In the genomic region with DNA sequence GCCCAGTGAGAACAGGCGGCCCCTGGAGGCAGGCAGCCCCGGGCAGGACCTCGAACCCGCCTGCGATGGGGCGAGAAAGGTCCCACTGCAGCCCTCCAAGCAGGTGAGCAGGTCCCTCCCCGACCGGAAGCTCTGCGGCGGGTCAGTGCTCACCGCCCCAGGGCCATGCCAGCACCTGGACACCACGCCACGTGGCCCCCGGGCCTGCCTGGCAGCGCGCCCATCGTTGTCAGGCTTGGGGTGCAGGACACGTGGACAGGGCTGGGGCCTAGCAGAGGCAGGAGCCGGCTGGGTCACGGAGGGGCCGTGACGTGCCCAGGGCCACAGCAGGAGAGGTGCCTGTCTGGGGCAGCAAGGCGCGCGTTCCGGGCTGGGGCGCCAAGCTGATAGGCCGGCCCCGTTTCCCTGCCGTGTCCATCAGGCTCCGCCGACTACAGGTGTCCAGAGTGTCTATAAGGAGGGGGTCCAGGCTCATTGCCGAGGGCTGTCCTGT, we compare ENCODE assay signal across 31 cellular contexts.
"Had no signal": no experiment of that assay in that cellular context is flagged by ENCODE, and none has a peak within 500 bp of the region (broad histone marks: within the 10 kb centered on the region; RNA-seq: fewer than 3 reads in every experiment).

No MANE protein-coding gene starts in this region.

- H3K27me3 Mint-ChIP-seq: activated CD4-positive, alpha-beta memory T cell treated with anti-CD3 and anti-CD28 coated beads, Interleukin-2, amount 10 ng/mL, durations not matched to agents 7 days and 5 days; activated CD4-positive, alpha-beta T cell treated with anti-CD3 and anti-CD28 coated beads, Interleukin-2, amount 10 ng/mL, durations not matched to agents 7 days and 5 days; activated naive CD4-positive, alpha-beta T cell treated with anti-CD3 and anti-CD28 coated beads, Interleukin-2, amount 10 ng/mL, durations not matched to agents 7 days and 5 days; activated T-cell treated with anti-CD3 and anti-CD28 coated beads, Interleukin-2, amount 50 U/mL, for 24 hours had no signal

- H3K4me3 ChIP-seq: ascending aorta, breast epithelium, cardiac muscle cell, coronary artery, dorsolateral prefrontal cortex, esophagus muscularis mucosa, gastroesophageal sphincter, heart right ventricle had no signal

- H3K9me3 Mint-ChIP-seq: activated CD4-positive, alpha-beta memory T cell treated with anti-CD3 and anti-CD28 coated beads, Interleukin-2, amount 10 ng/mL, durations not matched to agents 7 days and 5 days; activated CD4-positive, alpha-beta T cell treated with anti-CD3 and anti-CD28 coated beads, Interleukin-2, amount 10 ng/mL, durations not matched to agents 7 days and 5 days; activated naive CD4-positive, alpha-beta T cell treated with anti-CD3 and anti-CD28 coated beads, Interleukin-2, amount 10 ng/mL, durations not matched to agents 7 days and 5 days; activated naive CD4-positive, alpha-beta T cell treated with anti-CD3 and anti-CD28 coated beads, Interleukin-2, amount 50 U/mL, for 72 hours; activated naive CD8-positive, alpha-beta T cell treated with anti-CD3 and anti-CD28 coated beads, Interleukin-2, amount 10 ng/mL, durations not matched to agents 7 days and 5 days; activated T-cell treated with anti-CD3 and anti-CD28 coated beads, Interleukin-2, amount 50 U/mL, for 24 hours; activated T-cell treated with anti-CD3 and anti-CD28 coated beads, Interleukin-2, amount 50 U/mL, for 72 hours; brain; dendritic cell treated with granulocyte-macrophage colony-stimulating factor and Interleukin-4, amounts not matched to agents 40 ng/mL and 50 ng/mL, for 4 days; endodermal cell; WTC11 had no signal

- H3K4me3 Mint-ChIP-seq: activated CD4-positive, alpha-beta memory T cell treated with anti-CD3 and anti-CD28 coated beads, Interleukin-2, amount 10 ng/mL, durations not matched to agents 7 days and 5 days; activated CD4-positive, alpha-beta T cell treated with anti-CD3 and anti-CD28 coated beads, Interleukin-2, amount 10 ng/mL, durations not matched to agents 7 days and 5 days; activated naive CD4-positive, alpha-beta T cell treated with anti-CD3 and anti-CD28 coated beads, Interleukin-2, amount 10 ng/mL, durations not matched to agents 7 days and 5 days; activated naive CD8-positive, alpha-beta T cell treated with anti-CD3 and anti-CD28 coated beads, Interleukin-2, amount 10 ng/mL, durations not matched to agents 7 days and 5 days; activated T-cell treated with anti-CD3 and anti-CD28 coated beads, Interleukin-2, amount 50 U/mL, for 24 hours; activated T-cell treated with anti-CD3 and anti-CD28 coated beads, Interleukin-2, amount 50 U/mL, for 72 hours; brain; dendritic cell treated with granulocyte-macrophage colony-stimulating factor and Interleukin-4, amounts not matched to agents 40 ng/mL and 50 ng/mL, for 4 days; endodermal cell; WTC11 had no signal

- H3K27ac ChIP-seq: ascending aorta, breast epithelium, coronary artery, foreskin keratinocyte, gastroesophageal sphincter had no signal

- H3K36me3 Mint-ChIP-seq: activated naive CD4-positive, alpha-beta T cell treated with anti-CD3 and anti-CD28 coated beads, Interleukin-2, amount 50 U/mL, for 72 hours; activated naive CD8-positive, alpha-beta T cell treated with anti-CD3 and anti-CD28 coated beads, Interleukin-2, amount 10 ng/mL, durations not matched to agents 7 days and 5 days; brain; WTC11 had no signal

- H3K27me3 ChIP-seq: ascending aorta, breast epithelium, esophagus muscularis mucosa, foreskin keratinocyte, gastroesophageal sphincter, heart right ventricle had no signal

- H3K9me3 ChIP-seq: ascending aorta, breast epithelium, esophagus muscularis mucosa, gastroesophageal sphincter, heart right ventricle had no signal

- H3K4me1 ChIP-seq: foreskin keratinocyte had no signal

- ATAC-seq: activated naive CD4-positive, alpha-beta T cell treated with anti-CD3 and anti-CD28 coated beads, Interleukin-2, amount 50 U/mL, for 72 hours; activated T-cell treated with anti-CD3 and anti-CD28 coated beads, Interleukin-2, amount 50 U/mL, for 72 hours; foreskin keratinocyte; gastroesophageal sphincter; heart right ventricle; WTC11 had no signal

- H3K36me3 ChIP-seq: breast epithelium, cardiac muscle cell had no signal

- DNase-seq: activated CD4-positive, alpha-beta memory T cell treated with anti-CD3 and anti-CD28 coated beads, Interleukin-2, amount 10 ng/mL, durations not matched to agents 7 days and 5 days; activated CD4-positive, alpha-beta T cell treated with anti-CD3 and anti-CD28 coated beads for 1 hour; activated CD4-positive, alpha-beta T cell treated with anti-CD3 and anti-CD28 coated beads for 4 hours; activated CD4-positive, alpha-beta T cell treated with anti-CD3 and anti-CD28 coated beads, Interleukin-2, amount 10 ng/mL, durations not matched to agents 7 days and 5 days; activated CD4-positive, alpha-beta T cell treated with anti-CD3 and anti-CD28 coated beads, Interleukin-2, amount 50 U/mL, for 4 hours; activated CD8-positive, alpha-beta memory T cell treated with anti-CD3 and anti-CD28 coated beads, Interleukin-2, amount 50 U/mL, for 48 hours; activated gamma-delta T cell; activated naive CD4-positive, alpha-beta T cell; activated naive CD4-positive, alpha-beta T cell treated with anti-CD3 and anti-CD28 coated beads, Interleukin-2, amount 10 ng/mL, durations not matched to agents 7 days and 5 days; activated naive CD8-positive, alpha-beta T cell treated with anti-CD3 and anti-CD28 coated beads, Interleukin-2, amount 10 ng/mL, durations not matched to agents 7 days and 5 days; activated T-cell treated with anti-CD3 and anti-CD28 coated beads for 4 hours; activated T-cell treated with anti-CD3 and anti-CD28 coated beads, Interleukin-2, amount 50 U/mL, for 24 hours; central memory CD4-positive, alpha-beta T cell; dorsolateral prefrontal cortex; effector memory CD4-positive, alpha-beta T cell; erythroblast; foreskin keratinocyte; heart right ventricle; T-helper 2 cell had no signal

- H3K27ac Mint-ChIP-seq: activated CD4-positive, alpha-beta memory T cell treated with anti-CD3 and anti-CD28 coated beads, Interleukin-2, amount 10 ng/mL, durations not matched to agents 7 days and 5 days; activated CD4-positive, alpha-beta T cell treated with anti-CD3 and anti-CD28 coated beads, Interleukin-2, amount 10 ng/mL, durations not matched to agents 7 days and 5 days; activated naive CD4-positive, alpha-beta T cell treated with anti-CD3 and anti-CD28 coated beads, Interleukin-2, amount 10 ng/mL, durations not matched to agents 7 days and 5 days; activated naive CD4-positive, alpha-beta T cell treated with anti-CD3 and anti-CD28 coated beads, Interleukin-2, amount 50 U/mL, for 72 hours; activated naive CD8-positive, alpha-beta T cell treated with anti-CD3 and anti-CD28 coated beads, Interleukin-2, amount 10 ng/mL, durations not matched to agents 7 days and 5 days; activated T-cell treated with anti-CD3 and anti-CD28 coated beads, Interleukin-2, amount 50 U/mL, for 24 hours; activated T-cell treated with anti-CD3 and anti-CD28 coated beads, Interleukin-2, amount 50 U/mL, for 72 hours; brain; dendritic cell treated with granulocyte-macrophage colony-stimulating factor and Interleukin-4, amounts not matched to agents 40 ng/mL and 50 ng/mL, for 4 days; endodermal cell; WTC11 had no signal
